In genomic region chr12:116599285-116600122, GRCh38 we compare ENCODE assay signal across 8 cellular contexts. TPM values are rescaled to one million over a fixed set of nuclear protein-coding genes. Genes with fewer than 3 reads are reported as not detected.
DNase-seq lines count a peak whose midpoint lies in the region; ATAC-seq and TF ChIP-seq lines count a peak whose summit lies in the region.

No MANE protein-coding gene starts in this region.

- POLR2A ChIA-PET in activated CD4-positive, alpha-beta T cell treated with anti-CD3 and anti-CD28 coated beads, Interleukin-2, amount 10 ng/mL, durations not matched to agents 7 days and 5 days (lab: Charles Lee), result no interaction called here

- TF ChIP-seq RAD21 in liver (IDR thresholded peaks at IDR 0.05), result peak; percentile 53 to 71

- H3K9me3 Mint-ChIP-seq in activated CD4-positive, alpha-beta T cell treated with anti-CD3 and anti-CD28 coated beads, Interleukin-2, amount 10 ng/mL, durations not matched to agents 7 days and 5 days, result peaks cover 2% of the 10 kb centered on the region

- no peak overlapping the region for H3K27ac ChIP-seq in HUES64 (ENCODE audit: low read depth, low read length)
- H3K27ac ChIP-seq in liver (ENCODE audit: low read depth in 1 of 2, low read length in 2 of 2), result peak overlapping the region; percentile 4 to 26

- H3K27me3 Mint-ChIP-seq in activated CD4-positive, alpha-beta T cell treated with anti-CD3 and anti-CD28 coated beads, Interleukin-2, amount 10 ng/mL, durations not matched to agents 7 days and 5 days, result peaks cover 4% of the 10 kb centered on the region

- H3K4me3 Mint-ChIP-seq in activated CD4-positive, alpha-beta T cell treated with anti-CD3 and anti-CD28 coated beads, Interleukin-2, amount 10 ng/mL, durations not matched to agents 7 days and 5 days, result no peak overlapping the region

- H3K4me1 Mint-ChIP-seq in activated CD4-positive, alpha-beta T cell treated with anti-CD3 and anti-CD28 coated beads, Interleukin-2, amount 10 ng/mL, durations not matched to agents 7 days and 5 days, result peaks cover 50% of the 10 kb centered on the region

- H3K9me3 ChIP-seq in HUES64 (ENCODE audit: insufficient read depth, low read depth, low read length) (no peaks in the 10 kb centered on the region), liver (ENCODE audit: control insufficient read depth in 4 of 4, low read length in 3 of 4) (no peaks in the 10 kb centered on the region)

- ATAC-seq in HG03135 (IDR thresholded peaks at IDR 0.05; ENCODE audit: unreplicated experiment) (no peak), HG03045 (IDR thresholded peaks at IDR 0.05; ENCODE audit: unreplicated experiment) (no peak)

- peak; percentile 57 for TF ChIP-seq CTCF in liver (IDR thresholded peaks at IDR 0.05; ENCODE audit: low read depth, low read length, missing input control)

- H3K27me3 ChIP-seq in HUES64 (ENCODE audit: insufficient read depth, low read length) (no peaks in the 10 kb centered on the region), liver (ENCODE audit: control insufficient read depth in 4 of 4, insufficient read depth in 4 of 4, low read length in 3 of 4) (no peaks in the 10 kb centered on the region)

- DNase-seq in DMS53 treated with DMSO at 0.1 percent for 48 hours (lab: John Stamatoyannopoulos, UW; ENCODE audit: unreplicated experiment) (peak; percentile 82), dedifferentiated amniotic fluid mesenchymal stem cell (ENCODE audit: extremely low spot score) (peak; percentile 66)
- peak; percentile 63 for DNase-seq in activated CD4-positive, alpha-beta T cell treated with anti-CD3 and anti-CD28 coated beads, Interleukin-2, amount 10 ng/mL, durations not matched to agents 7 days and 5 days
- DNase-seq in stimulated activated CD4-positive, alpha-beta T cell treated with anti-CD3 and anti-CD28 coated beads, Interleukin-2, amount 100 ng/mL, for 4 hours (ENCODE audit: low read depth), result peak; percentile 38

- H3K4me1 ChIP-seq in HUES64 (ENCODE audit: insufficient read depth, low read length), result peaks cover 23% of the 10 kb centered on the region
- peaks cover 0 to 7% (median 2%) of the 10 kb centered on the region in 4 donors for H3K4me1 ChIP-seq in liver (ENCODE audit: control insufficient read depth in 4 of 4, insufficient read depth in 4 of 4, low read length in 3 of 4)

- H3K36me3 ChIP-seq in HUES64 (ENCODE audit: insufficient read depth, low read length), result no peaks in the 10 kb centered on the region
- no peaks in the 10 kb centered on the region for H3K36me3 ChIP-seq in liver (ENCODE audit: control insufficient read depth in 4 of 4, insufficient read depth in 3 of 4, low read depth in 1 of 4, low read length in 3 of 4)

- peak overlapping the region; percentile 61 for H3K9ac ChIP-seq in HUES64 (ENCODE audit: low read depth, low read length)
- no peak overlapping the region for H3K9ac ChIP-seq in liver (ENCODE audit: low read depth in 1 of 2, low read length in 2 of 2)

- peak overlapping the region; percentile 7 for H3K27ac Mint-ChIP-seq in activated CD4-positive, alpha-beta T cell treated with anti-CD3 and anti-CD28 coated beads, Interleukin-2, amount 10 ng/mL, durations not matched to agents 7 days and 5 days

- 39% methylated on average over 20 of the region's 30 CpGs for WGBS in HUES64
- WGBS in liver, result 22% methylated on average over 30 of the region's 30 CpGs

- CTCF ChIA-PET in activated CD4-positive, alpha-beta T cell treated with anti-CD3 and anti-CD28 coated beads, Interleukin-2, amount 10 ng/mL, durations not matched to agents 7 days and 5 days (lab: Charles Lee), result interaction anchor here (1.0 to 3.0 kb wide), 5 partner anchors 11 to 88 kb away, joined by 3 to 11 read pairs (median 4); partner anchors contain the start of gene MAP1LC3B2

- peaks cover 5% of the 10 kb centered on the region for H3K36me3 Mint-ChIP-seq in activated CD4-positive, alpha-beta T cell treated with anti-CD3 and anti-CD28 coated beads, Interleukin-2, amount 10 ng/mL, durations not matched to agents 7 days and 5 days (ENCODE audit: low read depth)

- H3K4me3 ChIP-seq in HUES64 (ENCODE audit: low read length), result peak overlapping the region; percentile 43
- peak overlapping the region in 1 of 3 donors; percentile 25 for H3K4me3 ChIP-seq in liver (ENCODE audit: low read depth in 1 of 3, low read length in 3 of 3)

TF ChIP-seq in liver, 16 proteins besides CTCF, POLR2A, EP300 and RAD21:
- TF ChIP-seq HNF4G (IDR thresholded peaks at IDR 0.05) (no peak), JUND (IDR thresholded peaks at IDR 0.05) (no peak), FOXA2 (IDR thresholded peaks at IDR 0.05) (no peak), SP1 (IDR thresholded peaks at IDR 0.05) (peak; percentile 56), REST (IDR thresholded peaks at IDR 0.05) (no peak), HNF4A (conservative IDR thresholded peaks at IDR 0.05) (no peak), RXRA (IDR thresholded peaks at IDR 0.05) (peak; percentile 11 to 46), NR2F2 (IDR thresholded peaks at IDR 0.05) (peak; percentile 77), GABPA (IDR thresholded peaks at IDR 0.05 in 1 of 2, conservative IDR thresholded peaks at IDR 0.05 in 1 of 2) (no peak)

RNA-seq across cellular contexts. Expression of gene MAP1LC3B2, which starts 40.3 kb away (rescaled TPM):
- polyA plus RNA-seq in HUES64 (2013, experiment 1 of 2), result 1.00 TPM
- 1.5 TPM for polyA plus RNA-seq in HUES64 (2013, experiment 2 of 2)
- 1 to 10 TPM; 1.0 to 1.5 TPM for total RNA-seq in activated CD4-positive, alpha-beta T cell treated with anti-CD3 and anti-CD28 coated beads, Interleukin-2, amount 10 ng/mL, durations not matched to agents 7 days and 5 days
- not detected for total RNA-seq in liver
- polyA plus RNA-seq in liver, result 1 to 10 TPM; 1.3 to 7.7 TPM
